2 cellular contexts compared by ENCODE assay signal in the genomic region with DNA sequence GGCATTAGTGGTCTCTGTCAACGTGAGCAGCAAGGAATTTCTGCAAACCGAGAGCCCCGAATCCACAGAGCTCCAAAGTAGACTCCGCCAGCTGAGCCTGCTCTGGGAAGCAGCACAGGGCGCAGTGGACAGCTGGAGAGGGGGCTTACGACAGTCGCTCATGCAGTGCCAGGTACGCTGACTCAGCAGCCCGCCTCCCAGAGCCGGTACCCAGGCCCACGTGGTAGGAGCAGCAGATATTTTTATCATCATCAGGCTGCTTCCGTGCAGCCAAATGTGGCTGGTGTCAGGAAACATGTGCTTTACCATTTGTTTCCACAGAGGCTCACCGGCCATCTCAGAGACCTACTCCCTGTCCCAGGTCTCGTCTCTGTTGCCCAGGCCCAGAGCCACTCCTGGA.
TF ChIP-seq lines count a peak whose summit lies in the region.

No MANE protein-coding gene starts in this region.

TF ChIP-seq in IMR-90, 13 proteins besides CTCF, POLR2A, EP300 and RAD21:
- TF ChIP-seq USF2 (IDR thresholded peaks at IDR 0.05; ENCODE audit: low read depth, low read length) (no peak), RCOR1 (IDR thresholded peaks at IDR 0.05; ENCODE audit: insufficient replicate concordance, low read length) (no peak), MAFK (IDR thresholded peaks at IDR 0.05; ENCODE audit: low read depth, low read length) (peak; percentile 66), RFX5 (IDR thresholded peaks at IDR 0.05; ENCODE audit: low read depth, low read length) (no peak), FOS (IDR thresholded peaks at IDR 0.05; ENCODE audit: low read depth, low read length) (no peak), SMC3 (IDR thresholded peaks at IDR 0.05; ENCODE audit: low read depth, low read length) (no peak), CEBPB (IDR thresholded peaks at IDR 0.05; ENCODE audit: low read depth, low read length) (no peak)
- TF ChIP-seq, protein P1, sequence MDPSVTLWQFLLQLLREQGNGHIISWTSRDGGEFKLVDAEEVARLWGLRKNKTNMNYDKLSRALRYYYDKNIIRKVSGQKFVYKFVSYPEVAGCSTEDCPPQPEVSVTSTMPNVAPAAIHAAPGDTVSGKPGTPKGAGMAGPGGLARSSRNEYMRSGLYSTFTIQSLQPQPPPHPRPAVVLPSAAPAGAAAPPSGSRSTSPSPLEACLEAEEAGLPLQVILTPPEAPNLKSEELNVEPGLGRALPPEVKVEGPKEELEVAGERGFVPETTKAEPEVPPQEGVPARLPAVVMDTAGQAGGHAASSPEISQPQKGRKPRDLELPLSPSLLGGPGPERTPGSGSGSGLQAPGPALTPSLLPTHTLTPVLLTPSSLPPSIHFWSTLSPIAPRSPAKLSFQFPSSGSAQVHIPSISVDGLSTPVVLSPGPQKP (IDR thresholded peaks at IDR 0.05; ENCODE audit: borderline replicate concordance, low read depth, low read length) = no peak
TF ChIP-seq in IMR-90: peak in this region for 1.

TF ChIP-seq in K562, 482 proteins besides CTCF, POLR2A, EP300 and RAD21:
- TF ChIP-seq MAFK (IDR thresholded peaks at IDR 0.05; ENCODE audit: low read length) (peak; percentile 71), MNT (conservative IDR thresholded peaks at IDR 0.05) (peak in 1 of 2 experiments; percentile 54; a peak in 2 of 4 replicates), FOXK1 (CRISPR knock-in tag; IDR thresholded peaks at IDR 0.05; ENCODE audit: borderline replicate concordance) (no peak), MAFG (tag; conservative IDR thresholded peaks at IDR 0.05) (peak; percentile 83), FOXA1 (IDR thresholded peaks at IDR 0.05; ENCODE audit: borderline replicate concordance) (no peak), C11orf30 (IDR thresholded peaks at IDR 0.05; ENCODE audit: low read depth) (peak; percentile 91), NFE2 (IDR thresholded peaks at IDR 0.05; ENCODE audit: low read depth) (peak; percentile 45; the same call in 1 of the 2 replicates), MGA (IDR thresholded peaks at IDR 0.05) (peak; percentile 68), EHMT2 (IDR thresholded peaks at IDR 0.05) (no peak), USF2 (CRISPR knock-in tag; IDR thresholded peaks at IDR 0.05) (peak; percentile 6; the same call in 1 of the 2 replicates), L3MBTL2 (IDR thresholded peaks at IDR 0.05) (peak; percentile 59; the same call in 1 of the 2 replicates), ZNF316 (IDR thresholded peaks at IDR 0.05) (peak; percentile 91)
